Comparison of ENCODE assay signal across 32 cellular contexts in the genomic region with DNA sequence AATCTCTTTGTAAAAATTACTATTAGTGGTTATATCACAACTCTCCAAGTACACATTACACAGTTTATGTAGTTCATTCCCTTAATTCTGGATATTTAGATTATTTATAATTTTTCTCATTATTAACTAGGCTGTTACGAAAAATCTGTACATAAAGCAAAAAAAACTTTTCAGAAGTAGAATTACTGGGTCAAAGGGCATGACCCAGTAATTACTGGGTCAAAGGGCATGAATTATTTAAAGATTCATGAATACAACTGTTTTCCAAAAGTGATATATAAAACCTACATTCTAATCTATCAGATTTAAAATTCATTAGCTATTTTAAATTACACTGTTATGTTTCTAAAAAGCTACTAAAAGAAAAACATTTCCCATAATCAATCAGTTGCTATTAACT.
"Had no signal": no experiment of that assay in that cellular context is flagged by ENCODE, and none has a peak within 500 bp of the region (broad histone marks: within the 10 kb centered on the region; RNA-seq: fewer than 3 reads in every experiment).

No MANE protein-coding gene starts in this region.

- H3K4me3 ChIP-seq: heart left ventricle, left lung, lung, mucosa of descending colon, neural progenitor cell, ovary, right atrium auricular region, skin epidermis, stomach, suprapubic skin, thoracic aorta, tibial artery, upper lobe of right lung had no signal

- H3K27me3 ChIP-seq: heart left ventricle, left lung, neural progenitor cell, ovary, right atrium auricular region, stomach, suprapubic skin, tibial artery, upper lobe of right lung had no signal

- ATAC-seq: heart left ventricle; left colon; left lung; mucosa of descending colon; naive thymus-derived CD4-positive, alpha-beta T cell; sciatic nerve; stimulated activated naive B cell treated with anti-CD40 and anti-IgM and Interleukin-4, amounts not matched to agents 10 μg/mL and 1 μg/mL and 100 μg/mL, for 72 hours; stimulated activated naive CD8-positive, alpha-beta T cell treated with anti-CD3 and anti-CD28 coated beads, Interleukin-15, Interleukin-2, amounts not matched to agents 100 U/mL and 50 U/mL, for 24 hours; upper lobe of right lung had no signal

- H3K36me3 ChIP-seq: ovary had no signal

- H2AFZ ChIP-seq: neural progenitor cell had no signal

- H3K27me3 Mint-ChIP-seq: memory B cell; naive thymus-derived CD4-positive, alpha-beta T cell; progenitor cell of endocrine pancreas; stimulated activated naive B cell treated with anti-CD40 and anti-IgM and Interleukin-4, amounts not matched to agents 10 μg/mL and 1 μg/mL and 100 μg/mL, for 72 hours had no signal

- H3K27ac ChIP-seq: heart left ventricle, left lung, neural progenitor cell, ovary, right atrium auricular region, skin epidermis, stomach, suprapubic skin, thoracic aorta, tibial artery, upper lobe of right lung had no signal

- H3K4me1 Mint-ChIP-seq: nephron progenitor cell had no signal

- H3K9me3 Mint-ChIP-seq: immature natural killer cell; memory B cell; naive thymus-derived CD4-positive, alpha-beta T cell; nephron progenitor cell; stimulated activated naive B cell treated with anti-CD40 and anti-IgM and Interleukin-4, amounts not matched to agents 10 μg/mL and 1 μg/mL and 100 μg/mL, for 72 hours had no signal

- H3K9ac ChIP-seq: neural progenitor cell had no signal

- H3K9me3 ChIP-seq: heart left ventricle, left lung, mucosa of descending colon, ovary, right atrium auricular region, stomach, suprapubic skin, thoracic aorta, tibial artery, upper lobe of right lung had no signal

- H3K27ac Mint-ChIP-seq: memory B cell, nephron progenitor cell, neural progenitor cell, progenitor cell of endocrine pancreas had no signal

- DNase-seq: heart left ventricle; hypothalamus; immature natural killer cell; kidney; left colon; left lung; midbrain; mucosa of descending colon; naive thymus-derived CD4-positive, alpha-beta T cell; nephron progenitor cell; ovary; stimulated activated CD4-positive, alpha-beta T cell treated with anti-CD3 and anti-CD28 coated beads, Interleukin-12 subunit alpha, Interleukin-12 subunit beta, amount 100 ng/mL, for 4 hours; stimulated activated CD4-positive, alpha-beta T cell treated with anti-CD3 and anti-CD28 coated beads, Interleukin-15, amount 100 ng/mL, for 24 hours; stimulated activated CD4-positive, alpha-beta T cell treated with anti-CD3 and anti-CD28 coated beads, Interleukin-2, amount 100 ng/mL, for 24 hours; stimulated activated CD4-positive, alpha-beta T cell treated with anti-CD3 and anti-CD28 coated beads, Interleukin-4, amount 100 ng/mL, for 1 hour; stimulated activated naive B cell treated with anti-CD40 and anti-IgM and Interleukin-4, amounts not matched to agents 10 μg/mL and 1 μg/mL and 100 μg/mL, for 72 hours; stimulated activated naive CD8-positive, alpha-beta T cell treated with anti-CD3 and anti-CD28 coated beads, Interleukin-15, Interleukin-2, amounts not matched to agents 100 U/mL and 50 U/mL, for 24 hours; stomach; tibial artery; trophoblast cell; upper lobe of right lung had no signal

- H3K4me1 ChIP-seq: neural progenitor cell, suprapubic skin, upper lobe of right lung had no signal

- H3K4me2 ChIP-seq: neural progenitor cell had no signal

- H3K4me3 Mint-ChIP-seq: immature natural killer cell; memory B cell; naive thymus-derived CD4-positive, alpha-beta T cell; nephron progenitor cell; neural progenitor cell; stimulated activated naive B cell treated with anti-CD40 and anti-IgM and Interleukin-4, amounts not matched to agents 10 μg/mL and 1 μg/mL and 100 μg/mL, for 72 hours had no signal

- FAIRE-seq: islet of Langerhans, kidney, urothelium cell line had no signal
